ENCODE assay signal across 22 cellular contexts in the genomic region with DNA sequence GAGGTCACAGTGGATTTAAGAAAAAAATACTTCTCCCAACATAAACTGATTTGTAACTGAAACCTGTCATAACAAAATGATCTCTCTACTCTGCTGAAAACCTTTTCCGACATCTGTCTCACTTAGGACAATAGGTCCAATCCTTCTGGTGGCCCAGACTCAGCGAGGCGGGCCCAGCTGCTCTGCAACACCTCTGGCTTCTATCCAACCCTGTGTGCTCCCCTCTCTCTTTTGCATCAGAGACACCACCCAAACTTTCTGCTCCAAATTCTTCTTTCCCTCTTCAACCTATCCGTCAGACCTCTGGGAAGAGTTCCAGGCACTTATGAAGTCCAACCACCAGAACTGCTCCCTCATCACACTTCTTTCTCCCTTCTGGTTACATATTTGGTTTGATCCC. TPM values are rescaled to one million over a fixed set of nuclear protein-coding genes. Genes with fewer than 3 reads are reported as not detected.
DNase-seq lines count a peak whose midpoint lies in the region; ATAC-seq and TF ChIP-seq lines count a peak whose summit lies in the region.
"Had no signal": no experiment of that assay in that cellular context is flagged by ENCODE, and none has a peak within 500 bp of the region (broad histone marks: within the 10 kb centered on the region; RNA-seq: fewer than 3 reads in every experiment).

No MANE protein-coding gene starts in this region.

- no peaks in the 10 kb centered on the region for H3K27me3 Mint-ChIP-seq in activated CD4-positive, alpha-beta memory T cell treated with anti-CD3 and anti-CD28 coated beads for 36 hours
- H3K27me3 Mint-ChIP-seq in activated CD4-positive, alpha-beta memory T cell treated with anti-CD3 and anti-CD28 coated beads, Interleukin-2, amount 10 ng/mL, durations not matched to agents 7 days and 5 days, result no peaks in the 10 kb centered on the region
- H3K27me3 Mint-ChIP-seq: CD4-positive, alpha-beta memory T cell had no signal

- H3K9me3 ChIP-seq in right atrium auricular region (no peaks in the 10 kb centered on the region), sigmoid colon (no peaks in the 10 kb centered on the region)
- H3K9me3 ChIP-seq: BLaER1 treated with 17β-estradiol and CSF1 and Interleukin-3, amounts not matched to agents 10 nM and 100 nM had no signal

- H3K4me3 ChIP-seq in right atrium auricular region (no peak overlapping the region), sigmoid colon (no peak overlapping the region), brain microvascular endothelial cell (ENCODE audit: low read depth, low read length) (no peak overlapping the region)
- H3K4me3 ChIP-seq: BLaER1 treated with 17β-estradiol and CSF1 and Interleukin-3, amounts not matched to agents 10 nM and 100 nM had no signal

- no peak for TF ChIP-seq EP300 in sigmoid colon (IDR thresholded peaks at IDR 0.05)

- H3K27me3 ChIP-seq in right atrium auricular region (no peaks in the 10 kb centered on the region), sigmoid colon (no peaks in the 10 kb centered on the region), brain microvascular endothelial cell (replicated peaks) (no peaks in the 10 kb centered on the region)
- H3K27me3 ChIP-seq: BLaER1 treated with 17β-estradiol and CSF1 and Interleukin-3, amounts not matched to agents 10 nM and 100 nM had no signal

- DNase-seq in activated CD4-positive, alpha-beta memory T cell treated with anti-CD3 and anti-CD28 coated beads for 36 hours, result no peak
- DNase-seq in activated CD4-positive, alpha-beta memory T cell treated with anti-CD3 and anti-CD28 coated beads, Interleukin-2, amount 10 ng/mL, durations not matched to agents 7 days and 5 days, result no peak
- DNase-seq in Right ventricle myocardium inferior (ENCODE audit: missing footprints) (no peak), right atrium auricular region (ENCODE audit: low spot score) (no peak), left cardiac atrium (no peak), sigmoid colon (peak; percentile 1), brain microvascular endothelial cell (no peak)
- DNase-seq: 8988T; Calu3; CD4-positive, alpha-beta memory T cell; DMS153; NCI-H1105; NCI-H146; NCI-H2029 treated with DMSO at 0.1 percent for 48 hours; NCI-H2171; NCI-H345; NCI-H774; NK-92 treated with Interleukin-12 subunit alpha and Interleukin-12 subunit beta, amount 100 ng/mL, for 24 hours had no signal

- intact Hi-C loops in activated CD4-positive, alpha-beta memory T cell treated with anti-CD3 and anti-CD28 coated beads for 36 hours (cut with micrococcal nuclease), result no loop called here
- intact Hi-C loops in Right ventricle myocardium inferior (cut with DNase I), result no loop called here
- intact Hi-C loops in left cardiac atrium (cut with DNase I), result no loop called here
- intact Hi-C loops in sigmoid colon (cut with DNase I), result no loop called here

- POLR2A ChIA-PET in activated CD4-positive, alpha-beta memory T cell treated with anti-CD3 and anti-CD28 coated beads for 36 hours (lab: Charles Lee), result no interaction called here
- POLR2A ChIA-PET in activated CD4-positive, alpha-beta memory T cell treated with anti-CD3 and anti-CD28 coated beads, Interleukin-2, amount 10 ng/mL, durations not matched to agents 7 days and 5 days (lab: Charles Lee), result interaction anchor here (0.6 to 1.1 kb wide), 2 partner anchors 9 to 39 kb away, joined by 3 read pairs; partner anchors contain the start of gene SAFB2

- WGBS in sigmoid colon, 2 donors, result 93 to 95% methylated on average over 4 of the region's 4 CpGs

- CTCF ChIA-PET in activated CD4-positive, alpha-beta memory T cell treated with anti-CD3 and anti-CD28 coated beads for 36 hours (lab: Charles Lee), result no interaction called here
- CTCF ChIA-PET in activated CD4-positive, alpha-beta memory T cell treated with anti-CD3 and anti-CD28 coated beads, Interleukin-2, amount 10 ng/mL, durations not matched to agents 7 days and 5 days (lab: Charles Lee), result no interaction called here

- H3K4me3 Mint-ChIP-seq in activated CD4-positive, alpha-beta memory T cell treated with anti-CD3 and anti-CD28 coated beads for 36 hours, result no peak overlapping the region
- H3K4me3 Mint-ChIP-seq in activated CD4-positive, alpha-beta memory T cell treated with anti-CD3 and anti-CD28 coated beads, Interleukin-2, amount 10 ng/mL, durations not matched to agents 7 days and 5 days, result no peak overlapping the region
- H3K4me3 Mint-ChIP-seq: CD4-positive, alpha-beta memory T cell had no signal

- ATAC-seq in Right ventricle myocardium inferior (peak; percentile 40), left cardiac atrium (peak; percentile 41 to 59), GM21526 (IDR thresholded peaks at IDR 0.05; ENCODE audit: low FRiP score, unreplicated experiment) (no peak)
- ATAC-seq: Panc1 had no signal

- no peaks in the 10 kb centered on the region for H3K9me3 Mint-ChIP-seq in activated CD4-positive, alpha-beta memory T cell treated with anti-CD3 and anti-CD28 coated beads for 36 hours
- no peaks in the 10 kb centered on the region for H3K9me3 Mint-ChIP-seq in activated CD4-positive, alpha-beta memory T cell treated with anti-CD3 and anti-CD28 coated beads, Interleukin-2, amount 10 ng/mL, durations not matched to agents 7 days and 5 days

- peaks cover 11% of the 10 kb centered on the region for H3K4me1 Mint-ChIP-seq in activated CD4-positive, alpha-beta memory T cell treated with anti-CD3 and anti-CD28 coated beads for 36 hours (ENCODE audit: low read depth)
- H3K4me1 Mint-ChIP-seq in activated CD4-positive, alpha-beta memory T cell treated with anti-CD3 and anti-CD28 coated beads, Interleukin-2, amount 10 ng/mL, durations not matched to agents 7 days and 5 days, result peaks cover 6% of the 10 kb centered on the region

- H3K4me1 ChIP-seq in right atrium auricular region (peaks cover 0 to 5% of the 10 kb centered on the region in 2 donors), sigmoid colon (peaks cover 0 to 7% (median 0%) of the 10 kb centered on the region in 4 donors)
- H3K4me1 ChIP-seq: BLaER1 treated with 17β-estradiol and CSF1 and Interleukin-3, amounts not matched to agents 10 nM and 100 nM had no signal

- H3K27ac Mint-ChIP-seq in activated CD4-positive, alpha-beta memory T cell treated with anti-CD3 and anti-CD28 coated beads for 36 hours, result peak overlapping the region; percentile 3
- no peak overlapping the region for H3K27ac Mint-ChIP-seq in activated CD4-positive, alpha-beta memory T cell treated with anti-CD3 and anti-CD28 coated beads, Interleukin-2, amount 10 ng/mL, durations not matched to agents 7 days and 5 days

- H3K36me3 Mint-ChIP-seq in activated CD4-positive, alpha-beta memory T cell treated with anti-CD3 and anti-CD28 coated beads for 36 hours, result peaks cover 76% of the 10 kb centered on the region
- H3K36me3 Mint-ChIP-seq in activated CD4-positive, alpha-beta memory T cell treated with anti-CD3 and anti-CD28 coated beads, Interleukin-2, amount 10 ng/mL, durations not matched to agents 7 days and 5 days (ENCODE audit: low read depth), result peaks cover 87% of the 10 kb centered on the region

- peak overlapping the region in 1 of 2 donors; percentile 20 for H3K27ac ChIP-seq in right atrium auricular region
- H3K27ac ChIP-seq in sigmoid colon, result no peak overlapping the region
- H3K27ac ChIP-seq in brain microvascular endothelial cell, result no peak overlapping the region
- H3K27ac ChIP-seq: BLaER1 treated with 17β-estradiol and CSF1 and Interleukin-3, amounts not matched to agents 10 nM and 100 nM had no signal

- no peak for TF ChIP-seq POLR2A in sigmoid colon (IDR thresholded peaks at IDR 0.05)

- peaks cover 80% of the 10 kb centered on the region for H3K36me3 ChIP-seq in right atrium auricular region
- peaks cover 54 to 90% (median 73%) of the 10 kb centered on the region in 4 donors for H3K36me3 ChIP-seq in sigmoid colon
- peaks cover 69% of the 10 kb centered on the region for H3K36me3 ChIP-seq in brain microvascular endothelial cell (replicated peaks)

- in situ Hi-C loops in brain microvascular endothelial cell (cut with HindIII; ENCODE audit: low pct_ligation_motif_present, low sequenced_read_pairs), result no loop called here

- TF ChIP-seq CTCF in right atrium auricular region (IDR thresholded peaks at IDR 0.05) (no peak), sigmoid colon (IDR thresholded peaks at IDR 0.05) (no peak), brain microvascular endothelial cell (IDR thresholded peaks at IDR 0.05; ENCODE audit: low read depth, low read length, missing control alignments) (no peak)

RNA-seq across cellular contexts. Expression of gene SAFB2, which starts 9.7 kb away (rescaled TPM):
- total RNA-seq in activated CD4-positive, alpha-beta memory T cell treated with anti-CD3 and anti-CD28 coated beads for 36 hours, result 10 to 100 TPM; 63.5 to 76.4 TPM
- total RNA-seq in activated CD4-positive, alpha-beta memory T cell treated with anti-CD3 and anti-CD28 coated beads, Interleukin-2, amount 10 ng/mL, durations not matched to agents 7 days and 5 days, result 10 to 100 TPM; 90.5 to 90.7 TPM
- total RNA-seq in Right ventricle myocardium inferior (43.7 TPM), right atrium auricular region (10 to 100 TPM; 16.1 to 26.6 TPM), left cardiac atrium (10 to 100 TPM; 47.7 to 54.7 TPM), sigmoid colon (10 to 100 TPM; 22.8 to 80.0 (median 38.1) TPM)
- polyA plus RNA-seq in sigmoid colon, result 10 to 100 TPM; 22.2 to 58.8 (median 24.3) TPM

RNA-seq across cellular contexts. Expression of gene SAFB, which starts 10.0 kb away (rescaled TPM):
- total RNA-seq in activated CD4-positive, alpha-beta memory T cell treated with anti-CD3 and anti-CD28 coated beads for 36 hours, result 100 to 1,000 TPM; 103 to 113 TPM
- total RNA-seq in activated CD4-positive, alpha-beta memory T cell treated with anti-CD3 and anti-CD28 coated beads, Interleukin-2, amount 10 ng/mL, durations not matched to agents 7 days and 5 days, result 100 to 1,000 TPM; 124 to 126 TPM
- total RNA-seq in Right ventricle myocardium inferior (59.8 TPM), right atrium auricular region (10 to 100 TPM; 31.9 to 32.7 TPM), left cardiac atrium (10 to 100 TPM; 51.7 to 63.2 TPM), sigmoid colon (10 to 100 TPM; 48.9 to 75.9 (median 60.4) TPM)
- 10 to 100 TPM; 25.7 to 64.1 (median 30.6) TPM for polyA plus RNA-seq in sigmoid colon

RNA-seq across cellular contexts. Expression of gene TINCR, which starts 45.1 kb away (rescaled TPM):
- 1 to 10 TPM; 1.0 to 1.1 TPM for total RNA-seq in activated CD4-positive, alpha-beta memory T cell treated with anti-CD3 and anti-CD28 coated beads for 36 hours
- total RNA-seq in activated CD4-positive, alpha-beta memory T cell treated with anti-CD3 and anti-CD28 coated beads, Interleukin-2, amount 10 ng/mL, durations not matched to agents 7 days and 5 days, result under 1 TPM; 0.38 to 0.53 TPM
- not detected for total RNA-seq in Right ventricle myocardium inferior
- total RNA-seq in right atrium auricular region, result under 1 TPM in 1 of 2 donors, not detected in 1; 0.59 TPM
- total RNA-seq in left cardiac atrium, result under 1 TPM; 0.15 to 0.37 TPM
- under 1 TPM in 3 of 4 donors, not detected in 1; 0.33 to 0.55 (median 0.41) TPM for total RNA-seq in sigmoid colon
- polyA plus RNA-seq in sigmoid colon, result 10 to 100 TPM in 2 of 3 donors, 1 to 10 TPM in 1; 2.8 to 27.5 (median 12.0) TPM
- total RNA-seq: G401 had no signal
